Comparison of ENCODE assay signal across 28 cellular contexts in genomic region chr12:52523825-52524224, GRCh38. TPM values are rescaled to one million over a fixed set of nuclear protein-coding genes. Genes with fewer than 3 reads are reported as not detected.
DNase-seq lines count a peak whose midpoint lies in the region; ATAC-seq and TF ChIP-seq lines count a peak whose summit lies in the region.
"Had no signal": no experiment of that assay in that cellular context is flagged by ENCODE, and none has a peak within 500 bp of the region (broad histone marks: within the 10 kb centered on the region; RNA-seq: fewer than 3 reads in every experiment).

No MANE protein-coding gene starts in this region.

- TF ChIP-seq POLR2A in esophagus muscularis mucosa (IDR thresholded peaks at IDR 0.05; ENCODE audit: low read depth): no peak
- TF ChIP-seq POLR2A in suprapubic skin (IDR thresholded peaks at IDR 0.05): no peak

- H3K27ac Mint-ChIP-seq in activated CD4-positive, alpha-beta memory T cell treated with anti-CD3 and anti-CD28 coated beads, Interleukin-2, amount 10 ng/mL, durations not matched to agents 7 days and 5 days: no peak overlapping the region
- no peak overlapping the region for H3K27ac Mint-ChIP-seq in activated CD4-positive, alpha-beta memory T cell treated with anti-CD3 and anti-CD28 coated beads for 36 hours
- H3K27ac Mint-ChIP-seq: activated CD4-positive, alpha-beta T cell treated with anti-CD3 and anti-CD28 coated beads, Interleukin-2, amount 10 ng/mL, durations not matched to agents 7 days and 5 days; activated naive CD4-positive, alpha-beta T cell treated with anti-CD3 and anti-CD28 coated beads, Interleukin-2, amount 10 ng/mL, durations not matched to agents 7 days and 5 days; stimulated activated naive CD8-positive, alpha-beta T cell treated with anti-CD3 and anti-CD28 coated beads, Interleukin-15, Interleukin-2, amounts not matched to agents 100 ng/mL and 50 ng/mL, for 24 hours; T-helper 1 cell treated with Interleukin-12 subunit alpha and Interleukin-12 subunit beta and Interleukin-4 antibody, amounts not matched to agents 30 μg/mL and 1 μg/mL, for 36 hours had no signal

- H3K9me3 Mint-ChIP-seq in activated CD4-positive, alpha-beta memory T cell treated with anti-CD3 and anti-CD28 coated beads, Interleukin-2, amount 10 ng/mL, durations not matched to agents 7 days and 5 days: no peaks in the 10 kb centered on the region
- no peaks in the 10 kb centered on the region for H3K9me3 Mint-ChIP-seq in activated CD4-positive, alpha-beta memory T cell treated with anti-CD3 and anti-CD28 coated beads for 36 hours
- H3K9me3 Mint-ChIP-seq: activated CD4-positive, alpha-beta T cell treated with anti-CD3 and anti-CD28 coated beads, Interleukin-2, amount 10 ng/mL, durations not matched to agents 7 days and 5 days; activated naive CD4-positive, alpha-beta T cell treated with anti-CD3 and anti-CD28 coated beads, Interleukin-2, amount 10 ng/mL, durations not matched to agents 7 days and 5 days; stimulated activated naive CD8-positive, alpha-beta T cell treated with anti-CD3 and anti-CD28 coated beads, Interleukin-15, Interleukin-2, amounts not matched to agents 100 ng/mL and 50 ng/mL, for 24 hours; T-helper 1 cell treated with Interleukin-12 subunit alpha and Interleukin-12 subunit beta and Interleukin-4 antibody, amounts not matched to agents 30 μg/mL and 1 μg/mL, for 36 hours had no signal

- H3K9me3 ChIP-seq in RWPE2 (ENCODE audit: severe bottlenecking) (no peaks in the 10 kb centered on the region), esophagus muscularis mucosa (no peaks in the 10 kb centered on the region), suprapubic skin (no peaks in the 10 kb centered on the region)
- H3K9me3 ChIP-seq: left lung, transverse colon had no signal

- TF ChIP-seq EP300 in esophagus muscularis mucosa (IDR thresholded peaks at IDR 0.05): no peak
- TF ChIP-seq EP300 in suprapubic skin (IDR thresholded peaks at IDR 0.05): no peak

- H3K27me3 ChIP-seq in RWPE2 (ENCODE audit: insufficient read depth, poor library complexity, severe bottlenecking) (no peaks in the 10 kb centered on the region), esophagus muscularis mucosa (peaks cover 0 to 6% (median 0%) of the 10 kb centered on the region in 4 donors), suprapubic skin (peaks cover 10% of the 10 kb centered on the region)
- H3K27me3 ChIP-seq: transverse colon had no signal

- H3K4me1 ChIP-seq in RWPE2 (ENCODE audit: insufficient read depth, poor library complexity, severe bottlenecking): peaks cover 55% of the 10 kb centered on the region
- peaks cover 0 to 7% (median 0%) of the 10 kb centered on the region in 4 donors for H3K4me1 ChIP-seq in esophagus muscularis mucosa
- peaks cover 60% of the 10 kb centered on the region for H3K4me1 ChIP-seq in suprapubic skin
- H3K4me1 ChIP-seq: left lung, transverse colon had no signal

- CTCF ChIA-PET in activated CD4-positive, alpha-beta memory T cell treated with anti-CD3 and anti-CD28 coated beads, Interleukin-2, amount 10 ng/mL, durations not matched to agents 7 days and 5 days (lab: Charles Lee): no interaction called here
- CTCF ChIA-PET in activated CD4-positive, alpha-beta memory T cell treated with anti-CD3 and anti-CD28 coated beads for 36 hours (lab: Charles Lee): no interaction called here

- no peak overlapping the region for H3K4me3 ChIP-seq in RWPE2 (ENCODE audit: severe bottlenecking)
- H3K4me3 ChIP-seq in esophagus muscularis mucosa: no peak overlapping the region
- H3K4me3 ChIP-seq in suprapubic skin: no peak overlapping the region
- H3K4me3 ChIP-seq: left lung, transverse colon had no signal

- peak; percentile 15 for ATAC-seq in RWPE2 (ENCODE audit: low read depth)
- no peak for ATAC-seq in HG03139 (IDR thresholded peaks at IDR 0.05; ENCODE audit: unreplicated experiment)
- ATAC-seq: left lung had no signal

- DNase-seq in activated CD4-positive, alpha-beta memory T cell treated with anti-CD3 and anti-CD28 coated beads, Interleukin-2, amount 10 ng/mL, durations not matched to agents 7 days and 5 days: peak; percentile 9
- no peak for DNase-seq in activated CD4-positive, alpha-beta memory T cell treated with anti-CD3 and anti-CD28 coated beads for 36 hours
- DNase-seq in RWPE2 (ENCODE audit: low spot score) (peak; percentile 89), esophagus muscularis mucosa (ENCODE audit: extremely low spot score) (peak; percentile 66), suprapubic skin (ENCODE audit: low spot score in 2 of 2) (peak; percentile 54 to 70), NCI-H1105 (lab: John Stamatoyannopoulos, UW) (no peak), COR-L47 (lab: John Stamatoyannopoulos, UW) (no peak)
- DNase-seq: activated naive CD4-positive, alpha-beta T cell treated with anti-CD3 and anti-CD28 coated beads, Interleukin-2, amount 10 ng/mL, durations not matched to agents 7 days and 5 days; activated T-cell treated with anti-CD3 and anti-CD28 coated beads, Interleukin-2, amount 50 U/mL, for 1 hour; AML-193; aorta; cerebellar nuclear complex; effector memory CD4-positive, alpha-beta T cell; left lung; NCI-H1105 treated with DMSO at 0.1 percent for 48 hours; NCI-H2081 treated with DMSO at 0.1 percent for 48 hours; NCI-H510A treated with DMSO at 0.1 percent for 48 hours; stimulated activated CD4-positive, alpha-beta T cell treated with anti-CD3 and anti-CD28 coated beads, Interleukin-4, amount 100 ng/mL, for 1 hour; transverse colon had no signal

- POLR2A ChIA-PET in activated CD4-positive, alpha-beta memory T cell treated with anti-CD3 and anti-CD28 coated beads, Interleukin-2, amount 10 ng/mL, durations not matched to agents 7 days and 5 days (lab: Charles Lee): no interaction called here
- POLR2A ChIA-PET in activated CD4-positive, alpha-beta memory T cell treated with anti-CD3 and anti-CD28 coated beads for 36 hours (lab: Charles Lee): no interaction called here

- peaks cover 13% of the 10 kb centered on the region for H3K36me3 ChIP-seq in RWPE2 (ENCODE audit: low read depth)
- no peaks in the 10 kb centered on the region for H3K36me3 ChIP-seq in esophagus muscularis mucosa
- peaks cover 3% of the 10 kb centered on the region for H3K36me3 ChIP-seq in suprapubic skin
- H3K36me3 ChIP-seq: left lung, transverse colon had no signal

- WGBS in esophagus muscularis mucosa: 75% methylated on average over 4 of the region's 4 CpGs
- WGBS in suprapubic skin: 64% methylated on average over 4 of the region's 4 CpGs

- H3K4me3 Mint-ChIP-seq in activated CD4-positive, alpha-beta memory T cell treated with anti-CD3 and anti-CD28 coated beads, Interleukin-2, amount 10 ng/mL, durations not matched to agents 7 days and 5 days: no peak overlapping the region
- H3K4me3 Mint-ChIP-seq in activated CD4-positive, alpha-beta memory T cell treated with anti-CD3 and anti-CD28 coated beads for 36 hours: no peak overlapping the region
- H3K4me3 Mint-ChIP-seq: activated CD4-positive, alpha-beta T cell treated with anti-CD3 and anti-CD28 coated beads, Interleukin-2, amount 10 ng/mL, durations not matched to agents 7 days and 5 days; activated naive CD4-positive, alpha-beta T cell treated with anti-CD3 and anti-CD28 coated beads, Interleukin-2, amount 10 ng/mL, durations not matched to agents 7 days and 5 days; stimulated activated naive CD8-positive, alpha-beta T cell treated with anti-CD3 and anti-CD28 coated beads, Interleukin-15, Interleukin-2, amounts not matched to agents 100 ng/mL and 50 ng/mL, for 24 hours; T-helper 1 cell treated with Interleukin-12 subunit alpha and Interleukin-12 subunit beta and Interleukin-4 antibody, amounts not matched to agents 30 μg/mL and 1 μg/mL, for 36 hours had no signal

- peaks cover 8% of the 10 kb centered on the region for H3K4me1 Mint-ChIP-seq in activated CD4-positive, alpha-beta memory T cell treated with anti-CD3 and anti-CD28 coated beads, Interleukin-2, amount 10 ng/mL, durations not matched to agents 7 days and 5 days
- H3K4me1 Mint-ChIP-seq in activated CD4-positive, alpha-beta memory T cell treated with anti-CD3 and anti-CD28 coated beads for 36 hours (ENCODE audit: low read depth): no peaks in the 10 kb centered on the region

- intact Hi-C loops in activated CD4-positive, alpha-beta memory T cell treated with anti-CD3 and anti-CD28 coated beads for 36 hours (cut with micrococcal nuclease): no loop called here
- intact Hi-C loops in esophagus muscularis mucosa (cut with DNase I): no loop called here

- H3K36me3 Mint-ChIP-seq in activated CD4-positive, alpha-beta memory T cell treated with anti-CD3 and anti-CD28 coated beads, Interleukin-2, amount 10 ng/mL, durations not matched to agents 7 days and 5 days (ENCODE audit: low read depth): no peaks in the 10 kb centered on the region
- no peaks in the 10 kb centered on the region for H3K36me3 Mint-ChIP-seq in activated CD4-positive, alpha-beta memory T cell treated with anti-CD3 and anti-CD28 coated beads for 36 hours
- H3K36me3 Mint-ChIP-seq: activated naive CD4-positive, alpha-beta T cell treated with anti-CD3 and anti-CD28 coated beads, Interleukin-2, amount 10 ng/mL, durations not matched to agents 7 days and 5 days had no signal

- H3K27me3 Mint-ChIP-seq in activated CD4-positive, alpha-beta memory T cell treated with anti-CD3 and anti-CD28 coated beads, Interleukin-2, amount 10 ng/mL, durations not matched to agents 7 days and 5 days: peaks cover 2% of the 10 kb centered on the region
- H3K27me3 Mint-ChIP-seq in activated CD4-positive, alpha-beta memory T cell treated with anti-CD3 and anti-CD28 coated beads for 36 hours: no peaks in the 10 kb centered on the region
- H3K27me3 Mint-ChIP-seq: activated CD4-positive, alpha-beta T cell treated with anti-CD3 and anti-CD28 coated beads, Interleukin-2, amount 10 ng/mL, durations not matched to agents 7 days and 5 days; stimulated activated naive CD8-positive, alpha-beta T cell treated with anti-CD3 and anti-CD28 coated beads, Interleukin-15, Interleukin-2, amounts not matched to agents 100 ng/mL and 50 ng/mL, for 24 hours had no signal

- H3K27ac ChIP-seq in RWPE2 (ENCODE audit: poor library complexity, severe bottlenecking): peak overlapping the region; percentile 99
- no peak overlapping the region for H3K27ac ChIP-seq in esophagus muscularis mucosa (replicated peaks in 1 of 4)
- peak overlapping the region; percentile 94 for H3K27ac ChIP-seq in suprapubic skin
- H3K27ac ChIP-seq: 22Rv1, left lung, transverse colon had no signal

- TF ChIP-seq CTCF in RWPE2 (IDR thresholded peaks at IDR 0.05; ENCODE audit: poor library complexity, severe bottlenecking) (no peak), esophagus muscularis mucosa (IDR thresholded peaks at IDR 0.05) (no peak), suprapubic skin (IDR thresholded peaks at IDR 0.05) (no peak)

RNA-seq across cellular contexts. Expression of gene KRT5, which starts 3.6 kb away (rescaled TPM):
- not detected for total RNA-seq in activated CD4-positive, alpha-beta memory T cell treated with anti-CD3 and anti-CD28 coated beads, Interleukin-2, amount 10 ng/mL, durations not matched to agents 7 days and 5 days
- not detected for total RNA-seq in activated CD4-positive, alpha-beta memory T cell treated with anti-CD3 and anti-CD28 coated beads for 36 hours
- total RNA-seq in esophagus muscularis mucosa (1 to 10 TPM in 1 of 4 donors, under 1 TPM in 1, not detected in 2; 0.46 to 1.2 TPM), suprapubic skin (1,000 to 10,000 TPM; 3,026 to 9,625 (median 8,067) TPM)
- total RNA-seq: activated CD4-positive, alpha-beta T cell treated with anti-CD3 and anti-CD28 coated beads, Interleukin-2, amount 10 ng/mL, durations not matched to agents 7 days and 5 days; G401; SK-MEL-5; transverse colon had no signal

RNA-seq across cellular contexts. Expression of gene KRT71, which starts 29.1 kb away (rescaled TPM):
- not detected for total RNA-seq in activated CD4-positive, alpha-beta memory T cell treated with anti-CD3 and anti-CD28 coated beads, Interleukin-2, amount 10 ng/mL, durations not matched to agents 7 days and 5 days
- not detected for total RNA-seq in activated CD4-positive, alpha-beta memory T cell treated with anti-CD3 and anti-CD28 coated beads for 36 hours
- total RNA-seq in esophagus muscularis mucosa: not detected
- 100 to 1,000 TPM in 1 of 4 donors, 10 to 100 TPM in 2, 1 to 10 TPM in 1; 5.5 to 231 (median 70.8) TPM for total RNA-seq in suprapubic skin
- total RNA-seq: activated CD4-positive, alpha-beta T cell treated with anti-CD3 and anti-CD28 coated beads, Interleukin-2, amount 10 ng/mL, durations not matched to agents 7 days and 5 days; aorta; G401; left lung; mononuclear cell; pulmonary artery endothelial cell; SK-MEL-5; transverse colon had no signal

RNA-seq across cellular contexts. Expression of gene KRT6A, which starts 30.8 kb away (rescaled TPM):
- total RNA-seq in activated CD4-positive, alpha-beta memory T cell treated with anti-CD3 and anti-CD28 coated beads, Interleukin-2, amount 10 ng/mL, durations not matched to agents 7 days and 5 days: not detected
- total RNA-seq in activated CD4-positive, alpha-beta memory T cell treated with anti-CD3 and anti-CD28 coated beads for 36 hours: not detected
- total RNA-seq in esophagus muscularis mucosa (1 to 10 TPM in 1 of 4 donors, not detected in 3; 5.4 TPM), suprapubic skin (1,000 to 10,000 TPM in 1 of 4 donors, 100 to 1,000 TPM in 2, 10 to 100 TPM in 1; 57.7 to 1,258 (median 594) TPM)
- total RNA-seq: activated CD4-positive, alpha-beta T cell treated with anti-CD3 and anti-CD28 coated beads, Interleukin-2, amount 10 ng/mL, durations not matched to agents 7 days and 5 days; aorta; G401; mononuclear cell; SK-MEL-5; transverse colon had no signal

RNA-seq across cellular contexts. Expression of gene KRT74, which starts 49.8 kb away (rescaled TPM):
- not detected for total RNA-seq in activated CD4-positive, alpha-beta memory T cell treated with anti-CD3 and anti-CD28 coated beads, Interleukin-2, amount 10 ng/mL, durations not matched to agents 7 days and 5 days
- not detected for total RNA-seq in activated CD4-positive, alpha-beta memory T cell treated with anti-CD3 and anti-CD28 coated beads for 36 hours
- total RNA-seq in esophagus muscularis mucosa: not detected
- 10 to 100 TPM in 3 of 4 donors, 1 to 10 TPM in 1; 2.0 to 44.4 (median 21.2) TPM for total RNA-seq in suprapubic skin
- total RNA-seq: aorta, G401, left lung, pulmonary artery endothelial cell, SK-MEL-5, transverse colon had no signal

RNA-seq across cellular contexts. Expression of gene KRT6C, which starts 50.2 kb away (rescaled TPM):
- total RNA-seq in activated CD4-positive, alpha-beta memory T cell treated with anti-CD3 and anti-CD28 coated beads, Interleukin-2, amount 10 ng/mL, durations not matched to agents 7 days and 5 days: not detected
- not detected for total RNA-seq in activated CD4-positive, alpha-beta memory T cell treated with anti-CD3 and anti-CD28 coated beads for 36 hours
- total RNA-seq in esophagus muscularis mucosa: not detected
- 10 to 100 TPM in 2 of 4 donors, 1 to 10 TPM in 1, not detected in 1; 7.8 to 23.7 (median 14.8) TPM for total RNA-seq in suprapubic skin
- total RNA-seq: activated CD4-positive, alpha-beta T cell treated with anti-CD3 and anti-CD28 coated beads, Interleukin-2, amount 10 ng/mL, durations not matched to agents 7 days and 5 days; aorta; G401; left lung; mononuclear cell; pulmonary artery endothelial cell; SK-MEL-5 had no signal

Comparison
In these comparisons a context has a peak if more than half of its experiments do, and no peak if none do; other contexts are left out.
1. DNase-seq: peak in activated CD4-positive, alpha-beta memory T cell treated with anti-CD3 and anti-CD28 coated beads, Interleukin-2, amount 10 ng/mL, durations not matched to agents 7 days and 5 days (single experiment), RWPE2 (single experiment), esophagus muscularis mucosa (single experiment) and suprapubic skin (2 of 2); none in activated CD4-positive, alpha-beta memory T cell treated with anti-CD3 and anti-CD28 coated beads for 36 hours (single experiment), NCI-H1105 (single experiment) and COR-L47 (single experiment).
2. H3K27ac ChIP-seq: peak in RWPE2 (single experiment) and suprapubic skin (single experiment); none in esophagus muscularis mucosa (0 of 4).
3. RNA of gene KRT5, which starts 3.6 kb away (total RNA-seq): 3,026 to 9,625 TPM in suprapubic skin; 0.46 to 1.2 TPM in esophagus muscularis mucosa, not detected in activated CD4-positive, alpha-beta memory T cell treated with anti-CD3 and anti-CD28 coated beads, Interleukin-2, amount 10 ng/mL, durations not matched to agents 7 days and 5 days and not detected in activated CD4-positive, alpha-beta memory T cell treated with anti-CD3 and anti-CD28 coated beads for 36 hours; every median in the first group is over 1,000 times any median in the second.
4. RNA of gene KRT71, which starts 29.1 kb away (total RNA-seq): 5.5 to 231 TPM in suprapubic skin; not detected in activated CD4-positive, alpha-beta memory T cell treated with anti-CD3 and anti-CD28 coated beads, Interleukin-2, amount 10 ng/mL, durations not matched to agents 7 days and 5 days, not detected in activated CD4-positive, alpha-beta memory T cell treated with anti-CD3 and anti-CD28 coated beads for 36 hours and not detected in esophagus muscularis mucosa; every median in the first group is over 4 times any median in the second.
5. RNA of gene KRT6A, which starts 30.8 kb away (total RNA-seq): 57.7 to 1,258 TPM in suprapubic skin; 5.4 TPM in esophagus muscularis mucosa, not detected in activated CD4-positive, alpha-beta memory T cell treated with anti-CD3 and anti-CD28 coated beads, Interleukin-2, amount 10 ng/mL, durations not matched to agents 7 days and 5 days and not detected in activated CD4-positive, alpha-beta memory T cell treated with anti-CD3 and anti-CD28 coated beads for 36 hours; every median in the first group is over 4 times any median in the second.